Comparison of ENCODE assay signal across 2 cellular contexts in the genomic region with DNA sequence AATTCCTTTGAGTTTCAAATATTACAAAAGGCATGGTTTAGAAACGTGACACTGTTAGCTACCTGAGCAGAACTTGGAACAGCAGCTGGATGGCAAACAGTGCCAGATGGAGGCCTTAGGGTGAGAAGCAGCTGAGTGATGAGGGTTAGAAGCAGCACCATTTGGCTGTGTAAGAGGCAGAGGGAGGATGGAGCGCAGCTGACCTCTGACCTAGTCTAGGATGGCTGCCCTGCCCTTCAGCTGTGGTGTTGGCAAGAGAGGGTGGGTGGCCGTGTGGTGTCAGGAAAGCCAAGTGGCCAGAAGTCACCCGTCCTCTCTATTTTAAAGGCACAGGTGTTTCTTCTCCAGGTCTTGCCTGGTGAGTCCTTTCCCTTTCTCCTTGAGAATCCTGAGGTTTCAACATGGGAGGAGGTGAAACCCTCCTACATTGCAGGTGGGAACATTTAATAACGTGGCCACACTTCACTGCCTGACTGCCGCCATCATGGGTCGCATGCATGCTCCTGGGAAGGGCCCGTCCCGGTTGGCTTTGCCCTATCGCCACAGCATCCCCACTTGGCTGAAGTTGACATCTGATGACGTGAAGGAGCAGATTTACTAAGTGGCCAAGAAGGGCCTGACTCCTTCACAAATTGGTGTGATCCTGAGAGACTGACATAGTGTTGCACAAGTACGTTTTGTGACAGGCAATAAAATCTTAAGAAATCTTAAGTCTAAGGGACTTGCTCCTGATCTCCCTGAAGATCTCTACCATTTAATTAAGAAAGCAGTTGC.
TF ChIP-seq lines count a peak whose summit lies in the region.

No MANE protein-coding gene starts in this region.

TF ChIP-seq in SK-N-SH, 30 proteins besides CTCF, POLR2A, EP300 and RAD21:
- TF ChIP-seq MAX (IDR thresholded peaks at IDR 0.05; ENCODE audit: low read depth): no peak
- no peak for TF ChIP-seq USF1 (IDR thresholded peaks at IDR 0.05; ENCODE audit: borderline replicate concordance, low read depth)
- TF ChIP-seq MEF2A (IDR thresholded peaks at IDR 0.05; ENCODE audit: borderline replicate concordance, low read depth): no peak
- TF ChIP-seq, protein P1, sequence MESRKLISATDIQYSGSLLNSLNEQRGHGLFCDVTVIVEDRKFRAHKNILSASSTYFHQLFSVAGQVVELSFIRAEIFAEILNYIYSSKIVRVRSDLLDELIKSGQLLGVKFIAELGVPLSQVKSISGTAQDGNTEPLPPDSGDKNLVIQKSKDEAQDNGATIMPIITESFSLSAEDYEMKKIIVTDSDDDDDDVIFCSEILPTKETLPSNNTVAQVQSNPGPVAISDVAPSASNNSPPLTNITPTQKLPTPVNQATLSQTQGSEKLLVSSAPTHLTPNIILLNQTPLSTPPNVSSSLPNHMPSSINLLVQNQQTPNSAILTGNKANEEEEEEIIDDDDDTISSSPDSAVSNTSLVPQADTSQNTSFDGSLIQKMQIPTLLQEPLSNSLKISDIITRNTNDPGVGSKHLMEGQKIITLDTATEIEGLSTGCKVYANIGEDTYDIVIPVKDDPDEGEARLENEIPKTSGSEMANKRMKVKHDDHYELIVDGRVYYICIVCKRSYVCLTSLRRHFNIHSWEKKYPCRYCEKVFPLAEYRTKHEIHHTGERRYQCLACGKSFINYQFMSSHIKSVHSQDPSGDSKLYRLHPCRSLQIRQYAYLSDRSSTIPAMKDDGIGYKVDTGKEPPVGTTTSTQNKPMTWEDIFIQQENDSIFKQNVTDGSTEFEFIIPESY (IDR thresholded peaks at IDR 0.05; ENCODE audit: borderline replicate concordance, low read depth): no peak
- TF ChIP-seq NFIC (IDR thresholded peaks at IDR 0.05; ENCODE audit: borderline replicate concordance): no peak
- no peak for TF ChIP-seq POLR2AphosphoS5 (IDR thresholded peaks at IDR 0.05; ENCODE audit: low read depth, low read length)
- TF ChIP-seq JUND (IDR thresholded peaks at IDR 0.05): no peak
- TF ChIP-seq, protein P2, sequence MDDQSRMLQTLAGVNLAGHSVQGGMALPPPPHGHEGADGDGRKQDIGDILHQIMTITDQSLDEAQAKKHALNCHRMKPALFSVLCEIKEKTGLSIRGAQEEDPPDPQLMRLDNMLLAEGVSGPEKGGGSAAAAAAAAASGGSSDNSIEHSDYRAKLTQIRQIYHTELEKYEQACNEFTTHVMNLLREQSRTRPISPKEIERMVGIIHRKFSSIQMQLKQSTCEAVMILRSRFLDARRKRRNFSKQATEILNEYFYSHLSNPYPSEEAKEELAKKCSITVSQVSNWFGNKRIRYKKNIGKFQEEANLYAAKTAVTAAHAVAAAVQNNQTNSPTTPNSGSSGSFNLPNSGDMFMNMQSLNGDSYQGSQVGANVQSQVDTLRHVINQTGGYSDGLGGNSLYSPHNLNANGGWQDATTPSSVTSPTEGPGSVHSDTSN (IDR thresholded peaks at IDR 0.05): no peak
- TF ChIP-seq USF2 (IDR thresholded peaks at IDR 0.05; ENCODE audit: borderline replicate concordance, low read depth, low read length): no peak
- no peak for TF ChIP-seq EZH2phosphoT487 (IDR thresholded peaks at IDR 0.05; ENCODE audit: borderline replicate concordance, low read depth)
- no peak for TF ChIP-seq SMC3 (IDR thresholded peaks at IDR 0.05; ENCODE audit: low read depth, low read length)
- no peak for TF ChIP-seq IRF3 (IDR thresholded peaks at IDR 0.05; ENCODE audit: low read depth, low read length)
- TF ChIP-seq MXI1 (IDR thresholded peaks at IDR 0.05; ENCODE audit: low read depth, low read length): no peak
- TF ChIP-seq TCF12 (IDR thresholded peaks at IDR 0.05): no peak
- TF ChIP-seq GATA2 (CRISPR knock-in tag; IDR thresholded peaks at IDR 0.05): no peak
- TF ChIP-seq, protein P3, sequence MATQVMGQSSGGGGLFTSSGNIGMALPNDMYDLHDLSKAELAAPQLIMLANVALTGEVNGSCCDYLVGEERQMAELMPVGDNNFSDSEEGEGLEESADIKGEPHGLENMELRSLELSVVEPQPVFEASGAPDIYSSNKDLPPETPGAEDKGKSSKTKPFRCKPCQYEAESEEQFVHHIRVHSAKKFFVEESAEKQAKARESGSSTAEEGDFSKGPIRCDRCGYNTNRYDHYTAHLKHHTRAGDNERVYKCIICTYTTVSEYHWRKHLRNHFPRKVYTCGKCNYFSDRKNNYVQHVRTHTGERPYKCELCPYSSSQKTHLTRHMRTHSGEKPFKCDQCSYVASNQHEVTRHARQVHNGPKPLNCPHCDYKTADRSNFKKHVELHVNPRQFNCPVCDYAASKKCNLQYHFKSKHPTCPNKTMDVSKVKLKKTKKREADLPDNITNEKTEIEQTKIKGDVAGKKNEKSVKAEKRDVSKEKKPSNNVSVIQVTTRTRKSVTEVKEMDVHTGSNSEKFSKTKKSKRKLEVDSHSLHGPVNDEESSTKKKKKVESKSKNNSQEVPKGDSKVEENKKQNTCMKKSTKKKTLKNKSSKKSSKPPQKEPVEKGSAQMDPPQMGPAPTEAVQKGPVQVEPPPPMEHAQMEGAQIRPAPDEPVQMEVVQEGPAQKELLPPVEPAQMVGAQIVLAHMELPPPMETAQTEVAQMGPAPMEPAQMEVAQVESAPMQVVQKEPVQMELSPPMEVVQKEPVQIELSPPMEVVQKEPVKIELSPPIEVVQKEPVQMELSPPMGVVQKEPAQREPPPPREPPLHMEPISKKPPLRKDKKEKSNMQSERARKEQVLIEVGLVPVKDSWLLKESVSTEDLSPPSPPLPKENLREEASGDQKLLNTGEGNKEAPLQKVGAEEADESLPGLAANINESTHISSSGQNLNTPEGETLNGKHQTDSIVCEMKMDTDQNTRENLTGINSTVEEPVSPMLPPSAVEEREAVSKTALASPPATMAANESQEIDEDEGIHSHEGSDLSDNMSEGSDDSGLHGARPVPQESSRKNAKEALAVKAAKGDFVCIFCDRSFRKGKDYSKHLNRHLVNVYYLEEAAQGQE (IDR thresholded peaks at IDR 0.05; ENCODE audit: low read depth, low read length): no peak

TF ChIP-seq in K562, 482 proteins besides CTCF, POLR2A, EP300 and RAD21 (continues in another document):
- no peak for TF ChIP-seq USF2 (CRISPR knock-in tag; IDR thresholded peaks at IDR 0.05)
- no peak for TF ChIP-seq TEAD1 (CRISPR knock-in tag; IDR thresholded peaks at IDR 0.05)
- TF ChIP-seq, protein P4, sequence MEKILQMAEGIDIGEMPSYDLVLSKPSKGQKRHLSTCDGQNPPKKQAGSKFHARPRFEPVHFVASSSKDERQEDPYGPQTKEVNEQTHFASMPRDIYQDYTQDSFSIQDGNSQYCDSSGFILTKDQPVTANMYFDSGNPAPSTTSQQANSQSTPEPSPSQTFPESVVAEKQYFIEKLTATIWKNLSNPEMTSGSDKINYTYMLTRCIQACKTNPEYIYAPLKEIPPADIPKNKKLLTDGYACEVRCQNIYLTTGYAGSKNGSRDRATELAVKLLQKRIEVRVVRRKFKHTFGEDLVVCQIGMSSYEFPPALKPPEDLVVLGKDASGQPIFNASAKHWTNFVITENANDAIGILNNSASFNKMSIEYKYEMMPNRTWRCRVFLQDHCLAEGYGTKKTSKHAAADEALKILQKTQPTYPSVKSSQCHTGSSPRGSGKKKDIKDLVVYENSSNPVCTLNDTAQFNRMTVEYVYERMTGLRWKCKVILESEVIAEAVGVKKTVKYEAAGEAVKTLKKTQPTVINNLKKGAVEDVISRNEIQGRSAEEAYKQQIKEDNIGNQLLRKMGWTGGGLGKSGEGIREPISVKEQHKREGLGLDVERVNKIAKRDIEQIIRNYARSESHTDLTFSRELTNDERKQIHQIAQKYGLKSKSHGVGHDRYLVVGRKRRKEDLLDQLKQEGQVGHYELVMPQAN (IDR thresholded peaks at IDR 0.05; ENCODE audit: borderline replicate concordance): no peak
- no peak for TF ChIP-seq GTF2E2 (tag; IDR thresholded peaks at IDR 0.05)
- TF ChIP-seq, protein P5, sequence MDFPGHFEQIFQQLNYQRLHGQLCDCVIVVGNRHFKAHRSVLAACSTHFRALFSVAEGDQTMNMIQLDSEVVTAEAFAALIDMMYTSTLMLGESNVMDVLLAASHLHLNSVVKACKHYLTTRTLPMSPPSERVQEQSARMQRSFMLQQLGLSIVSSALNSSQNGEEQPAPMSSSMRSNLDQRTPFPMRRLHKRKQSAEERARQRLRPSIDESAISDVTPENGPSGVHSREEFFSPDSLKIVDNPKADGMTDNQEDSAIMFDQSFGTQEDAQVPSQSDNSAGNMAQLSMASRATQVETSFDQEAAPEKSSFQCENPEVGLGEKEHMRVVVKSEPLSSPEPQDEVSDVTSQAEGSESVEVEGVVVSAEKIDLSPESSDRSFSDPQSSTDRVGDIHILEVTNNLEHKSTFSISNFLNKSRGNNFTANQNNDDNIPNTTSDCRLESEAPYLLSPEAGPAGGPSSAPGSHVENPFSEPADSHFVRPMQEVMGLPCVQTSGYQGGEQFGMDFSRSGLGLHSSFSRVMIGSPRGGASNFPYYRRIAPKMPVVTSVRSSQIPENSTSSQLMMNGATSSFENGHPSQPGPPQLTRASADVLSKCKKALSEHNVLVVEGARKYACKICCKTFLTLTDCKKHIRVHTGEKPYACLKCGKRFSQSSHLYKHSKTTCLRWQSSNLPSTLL (IDR thresholded peaks at IDR 0.05): no peak
- TF ChIP-seq, protein P6, sequence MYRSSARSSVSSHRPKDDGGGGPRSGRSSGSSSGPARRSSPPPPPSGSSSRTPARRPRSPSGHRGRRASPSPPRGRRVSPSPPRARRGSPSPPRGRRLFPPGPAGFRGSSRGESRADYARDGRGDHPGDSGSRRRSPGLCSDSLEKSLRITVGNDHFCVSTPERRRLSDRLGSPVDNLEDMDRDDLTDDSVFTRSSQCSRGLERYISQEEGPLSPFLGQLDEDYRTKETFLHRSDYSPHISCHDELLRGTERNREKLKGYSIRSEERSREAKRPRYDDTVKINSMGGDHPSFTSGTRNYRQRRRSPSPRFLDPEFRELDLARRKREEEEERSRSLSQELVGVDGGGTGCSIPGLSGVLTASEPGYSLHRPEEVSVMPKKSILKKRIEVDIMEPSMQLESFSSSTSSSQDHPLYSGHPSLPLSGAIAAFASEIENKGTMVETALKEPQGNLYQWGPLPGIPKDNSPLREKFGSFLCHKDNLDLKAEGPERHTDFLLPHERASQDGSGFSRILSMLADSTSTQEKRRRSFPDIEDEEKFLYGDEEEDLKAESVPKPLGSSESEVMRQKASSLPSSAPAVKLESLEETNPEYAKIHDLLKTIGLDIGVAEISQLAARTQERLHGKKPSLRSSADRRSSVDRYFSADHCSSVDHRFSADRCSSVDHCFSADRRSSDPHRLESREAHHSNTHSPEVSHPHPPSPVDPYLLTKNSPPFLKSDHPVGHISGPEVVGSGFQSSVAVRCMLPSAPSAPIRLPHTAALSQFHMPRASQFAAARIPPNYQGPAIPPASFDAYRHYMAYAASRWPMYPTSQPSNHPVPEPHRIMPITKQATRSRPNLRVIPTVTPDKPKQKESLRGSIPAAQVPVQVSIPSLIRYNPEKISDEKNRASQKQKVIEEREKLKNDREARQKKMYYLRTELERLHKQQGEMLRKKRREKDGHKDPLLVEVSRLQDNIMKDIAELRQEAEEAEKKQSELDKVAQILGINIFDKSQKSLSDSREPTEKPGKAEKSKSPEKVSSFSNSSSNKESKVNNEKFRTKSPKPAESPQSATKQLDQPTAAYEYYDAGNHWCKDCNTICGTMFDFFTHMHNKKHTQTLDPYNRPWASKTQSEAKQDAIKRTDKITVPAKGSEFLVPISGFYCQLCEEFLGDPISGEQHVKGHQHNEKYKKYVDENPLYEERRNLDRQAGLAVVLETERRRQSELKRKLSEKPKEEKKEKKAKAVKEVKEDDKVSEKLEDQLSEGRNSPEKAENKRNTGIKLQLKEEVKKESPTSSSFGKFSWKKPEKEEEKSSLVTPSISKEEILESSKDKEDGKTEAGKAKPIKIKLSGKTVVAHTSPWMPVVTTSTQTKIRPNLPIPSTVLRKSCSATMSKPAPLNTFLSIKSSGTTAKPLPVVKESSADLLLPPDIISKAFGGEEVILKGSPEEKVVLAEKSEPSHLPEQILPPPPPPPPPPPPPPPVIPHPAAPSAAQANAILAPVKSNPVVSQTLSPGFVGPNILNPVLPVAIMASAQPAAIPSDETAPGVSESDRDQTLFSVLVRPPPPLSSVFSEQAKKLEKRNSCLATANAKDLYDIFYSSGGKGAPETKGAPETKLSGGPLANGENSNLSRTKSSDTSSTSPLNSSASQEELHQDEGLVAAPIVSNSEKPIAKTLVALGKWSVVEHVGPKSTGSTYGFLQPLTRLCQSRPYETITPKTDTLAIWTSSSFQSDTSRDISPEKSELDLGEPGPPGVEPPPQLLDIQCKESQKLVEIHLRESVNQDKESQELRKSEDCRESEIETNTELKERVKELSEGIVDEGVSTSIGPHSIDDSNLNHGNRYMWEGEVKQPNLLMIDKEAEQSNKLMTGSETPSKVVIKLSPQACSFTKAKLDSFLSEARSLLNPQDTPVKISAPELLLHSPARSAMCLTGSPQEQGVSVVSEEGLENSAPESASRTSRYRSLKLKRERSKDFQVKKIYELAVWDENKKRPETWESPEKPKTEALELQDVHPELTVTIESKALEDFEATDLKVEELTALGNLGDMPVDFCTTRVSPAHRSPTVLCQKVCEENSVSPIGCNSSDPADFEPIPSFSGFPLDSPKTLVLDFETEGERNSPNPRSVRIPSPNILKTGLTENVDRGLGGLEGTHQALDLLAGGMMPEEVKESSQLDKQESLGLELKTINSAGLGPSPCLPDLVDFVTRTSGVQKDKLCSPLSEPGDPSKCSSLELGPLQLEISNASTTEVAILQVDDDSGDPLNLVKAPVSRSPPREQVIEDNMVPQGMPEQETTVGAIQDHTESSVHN (IDR thresholded peaks at IDR 0.05; ENCODE audit: borderline replicate concordance in 1 of 2, low read depth in 1 of 2): no peak
- no peak for TF ChIP-seq KDM2B (CRISPR knock-in tag; IDR thresholded peaks at IDR 0.05)
- no peak for TF ChIP-seq RBBP5 (IDR thresholded peaks at IDR 0.05; ENCODE audit: borderline replicate concordance, insufficient read depth, low read length, poor library complexity, severe bottlenecking)
- no peak for TF ChIP-seq TBL1XR1 (IDR thresholded peaks at IDR 0.05; ENCODE audit: low read length in 2 of 2)
